Comparison of ENCODE assay signal across 22 cellular contexts in the genomic region with DNA sequence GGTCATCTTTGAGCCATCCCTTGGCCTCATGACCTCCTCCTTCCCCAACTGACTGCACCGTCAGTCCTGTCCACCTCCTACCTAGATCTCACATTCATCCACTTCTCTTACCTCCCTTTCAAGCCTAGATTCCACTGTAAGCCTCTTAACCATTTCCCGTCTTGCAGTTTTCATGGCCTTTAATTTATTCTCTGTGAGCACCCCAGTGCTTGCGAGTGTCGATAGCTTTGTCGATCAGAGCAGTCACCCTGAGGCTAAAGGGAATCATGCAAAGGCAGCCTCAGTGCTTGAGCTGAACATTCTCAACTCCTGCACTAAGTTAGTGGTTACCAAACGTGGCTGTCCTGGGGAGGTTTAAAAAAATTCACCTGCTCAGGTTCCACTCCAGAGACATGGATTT. TPM values are rescaled to one million over a fixed set of nuclear protein-coding genes. Genes with fewer than 3 reads are reported as not detected.
DNase-seq lines count a peak whose midpoint lies in the region; ATAC-seq and TF ChIP-seq lines count a peak whose summit lies in the region.
"Had no signal": no experiment of that assay in that cellular context is flagged by ENCODE, and none has a peak within 500 bp of the region (broad histone marks: within the 10 kb centered on the region; RNA-seq: fewer than 3 reads in every experiment).

No MANE protein-coding gene starts in this region.

- peak overlapping the region; percentile 53 for H3K27ac Mint-ChIP-seq in T-helper 2 cell treated with Interferon-gamma antibody and Interleukin-4, amounts not matched to agents 5 μg/mL and 100 μg/mL, for 36 hours
- H3K27ac Mint-ChIP-seq in CD4-positive, alpha-beta T cell, result peak overlapping the region; percentile 94
- peak overlapping the region; percentile 76 for H3K27ac Mint-ChIP-seq in activated CD4-positive, alpha-beta memory T cell treated with anti-CD3 and anti-CD28 coated beads, Interleukin-2, amount 10 ng/mL, durations not matched to agents 7 days and 5 days
- peak overlapping the region; percentile 76 for H3K27ac Mint-ChIP-seq in memory B cell

- H3K9me3 ChIP-seq in CD4-positive, alpha-beta T cell (ENCODE audit: control insufficient read depth, low read length), result no peaks in the 10 kb centered on the region
- H3K9me3 ChIP-seq: BE2C, heart right ventricle, lower lobe of right lung, Peyer's patch, psoas muscle, SK-N-SH, thyroid gland had no signal

- CTCF ChIA-PET in CD4-positive, alpha-beta T cell (lab: Charles Lee), result interaction anchor here (0.7 to 5.1 kb wide), 7 partner anchors 16 to 286 kb away, joined by 3 to 35 read pairs (median 4); a partner anchor contains a TSS
- CTCF ChIA-PET in activated CD4-positive, alpha-beta memory T cell treated with anti-CD3 and anti-CD28 coated beads, Interleukin-2, amount 10 ng/mL, durations not matched to agents 7 days and 5 days (lab: Charles Lee), result interaction anchor here (0.7 to 5.2 kb wide), 11 partner anchors 9 to 284 kb away, joined by 3 to 92 read pairs (median 10); no protein-coding TSS in a partner anchor

- peaks cover 77% of the 10 kb centered on the region for H3K4me1 Mint-ChIP-seq in T-helper 2 cell treated with Interferon-gamma antibody and Interleukin-4, amounts not matched to agents 5 μg/mL and 100 μg/mL, for 36 hours (ENCODE audit: low read depth)
- H3K4me1 Mint-ChIP-seq in CD4-positive, alpha-beta T cell (ENCODE audit: low read depth), result peaks cover 83% of the 10 kb centered on the region
- peaks cover 93% of the 10 kb centered on the region for H3K4me1 Mint-ChIP-seq in activated CD4-positive, alpha-beta memory T cell treated with anti-CD3 and anti-CD28 coated beads, Interleukin-2, amount 10 ng/mL, durations not matched to agents 7 days and 5 days
- H3K4me1 Mint-ChIP-seq in memory B cell, result peaks cover 64% of the 10 kb centered on the region

- no peak for DNase-seq in T-helper 2 cell treated with Interferon-gamma antibody and Interleukin-4, amounts not matched to agents 5 μg/mL and 100 μg/mL, for 36 hours (ENCODE audit: low spot score)
- DNase-seq in T-helper 2 cell (no peak), memory B cell (ENCODE audit: low spot score in 2 of 2) (no peak)
- DNase-seq in CD4-positive, alpha-beta T cell, result no peak
- peak; percentile 14 for DNase-seq in activated CD4-positive, alpha-beta memory T cell treated with anti-CD3 and anti-CD28 coated beads, Interleukin-2, amount 10 ng/mL, durations not matched to agents 7 days and 5 days
- DNase-seq: 8988T; activated effector memory CD4-positive, alpha-beta T cell treated with anti-CD3 and anti-CD28 coated beads, Interleukin-2, amount 50 U/mL, for 16 hours; BE2C; DMS79; heart right ventricle; lower lobe of right lung; NCI-H1417; NCI-H2171; NCI-H774; psoas muscle; SK-N-SH; thyroid gland had no signal

- intact Hi-C loops in CD4-positive, alpha-beta T cell (cut with DNase I, micrococcal nuclease), result loop anchor here in 1 of 2 experiments (5.0 kb wide), 1 partner anchor 37 kb away; no protein-coding TSS in a partner anchor

- no peak for ATAC-seq in CD4-positive, alpha-beta T cell (ENCODE audit: poor library complexity)
- ATAC-seq in memory B cell (ENCODE audit: low read depth) (no peak), HG02884 (IDR thresholded peaks at IDR 0.05; ENCODE audit: unreplicated experiment) (no peak), HG03039 (IDR thresholded peaks at IDR 0.05; ENCODE audit: unreplicated experiment) (no peak), GM19395 (IDR thresholded peaks at IDR 0.05; ENCODE audit: unreplicated experiment) (no peak)
- ATAC-seq: heart right ventricle, lower lobe of right lung, psoas muscle had no signal

- POLR2A ChIA-PET in CD4-positive, alpha-beta T cell (lab: Charles Lee), result interaction anchor here (0.8 to 6.4 kb wide), 8 partner anchors 12 to 282 kb away, joined by 3 to 238 read pairs (median 6); a partner anchor contains a TSS
- POLR2A ChIA-PET in activated CD4-positive, alpha-beta memory T cell treated with anti-CD3 and anti-CD28 coated beads, Interleukin-2, amount 10 ng/mL, durations not matched to agents 7 days and 5 days (lab: Charles Lee), result interaction anchor here (0.8 to 22.1 kb wide), 6 partner anchors 8 to 284 kb away, joined by 3 to 491 read pairs (median 76); a partner anchor contains a TSS

- no peak for TF ChIP-seq CTCF in CD4-positive, alpha-beta T cell (IDR thresholded peaks at IDR 0.05)

- no peak overlapping the region for H3K4me3 Mint-ChIP-seq in T-helper 2 cell treated with Interferon-gamma antibody and Interleukin-4, amounts not matched to agents 5 μg/mL and 100 μg/mL, for 36 hours
- H3K4me3 Mint-ChIP-seq in CD4-positive, alpha-beta T cell, result no peak overlapping the region
- no peak overlapping the region for H3K4me3 Mint-ChIP-seq in activated CD4-positive, alpha-beta memory T cell treated with anti-CD3 and anti-CD28 coated beads, Interleukin-2, amount 10 ng/mL, durations not matched to agents 7 days and 5 days
- no peak overlapping the region for H3K4me3 Mint-ChIP-seq in memory B cell

- H3K36me3 Mint-ChIP-seq in T-helper 2 cell treated with Interferon-gamma antibody and Interleukin-4, amounts not matched to agents 5 μg/mL and 100 μg/mL, for 36 hours (ENCODE audit: low read depth), result peaks cover 59% of the 10 kb centered on the region
- H3K36me3 Mint-ChIP-seq in CD4-positive, alpha-beta T cell (ENCODE audit: low read depth), result peaks cover 70% of the 10 kb centered on the region
- H3K36me3 Mint-ChIP-seq in activated CD4-positive, alpha-beta memory T cell treated with anti-CD3 and anti-CD28 coated beads, Interleukin-2, amount 10 ng/mL, durations not matched to agents 7 days and 5 days (ENCODE audit: low read depth), result peaks cover 77% of the 10 kb centered on the region
- H3K36me3 Mint-ChIP-seq in memory B cell, result peaks cover 34% of the 10 kb centered on the region

- peak overlapping the region; percentile 39 for H3K27ac ChIP-seq in CD4-positive, alpha-beta T cell (ENCODE audit: low read depth, low read length)
- H3K27ac ChIP-seq: lower lobe of right lung, Peyer's patch, psoas muscle, thyroid gland had no signal

- H3K27me3 Mint-ChIP-seq in T-helper 2 cell treated with Interferon-gamma antibody and Interleukin-4, amounts not matched to agents 5 μg/mL and 100 μg/mL, for 36 hours (ENCODE audit: low read depth), result no peaks in the 10 kb centered on the region
- no peaks in the 10 kb centered on the region for H3K27me3 Mint-ChIP-seq in CD4-positive, alpha-beta T cell
- H3K27me3 Mint-ChIP-seq in activated CD4-positive, alpha-beta memory T cell treated with anti-CD3 and anti-CD28 coated beads, Interleukin-2, amount 10 ng/mL, durations not matched to agents 7 days and 5 days, result no peaks in the 10 kb centered on the region
- H3K27me3 Mint-ChIP-seq in memory B cell, result no peaks in the 10 kb centered on the region

- no peaks in the 10 kb centered on the region for H3K27me3 ChIP-seq in CD4-positive, alpha-beta T cell (ENCODE audit: control insufficient read depth, insufficient read depth, low read length)
- H3K27me3 ChIP-seq: BE2C, Peyer's patch, thyroid gland had no signal

- H3K9me3 Mint-ChIP-seq in T-helper 2 cell treated with Interferon-gamma antibody and Interleukin-4, amounts not matched to agents 5 μg/mL and 100 μg/mL, for 36 hours, result no peaks in the 10 kb centered on the region
- no peaks in the 10 kb centered on the region for H3K9me3 Mint-ChIP-seq in CD4-positive, alpha-beta T cell
- no peaks in the 10 kb centered on the region for H3K9me3 Mint-ChIP-seq in activated CD4-positive, alpha-beta memory T cell treated with anti-CD3 and anti-CD28 coated beads, Interleukin-2, amount 10 ng/mL, durations not matched to agents 7 days and 5 days
- H3K9me3 Mint-ChIP-seq in memory B cell, result peaks cover 2% of the 10 kb centered on the region

RNA-seq across cellular contexts. Expression of a gene that starts 14.7 kb away (rescaled TPM):
- 10 to 100 TPM; 39.3 to 41.8 TPM for total RNA-seq in CD4-positive, alpha-beta T cell
- total RNA-seq in activated CD4-positive, alpha-beta memory T cell treated with anti-CD3 and anti-CD28 coated beads, Interleukin-2, amount 10 ng/mL, durations not matched to agents 7 days and 5 days, result 100 to 1,000 TPM; 128 to 132 TPM
- total RNA-seq: HT1080 had no signal
